In the genomic region with DNA sequence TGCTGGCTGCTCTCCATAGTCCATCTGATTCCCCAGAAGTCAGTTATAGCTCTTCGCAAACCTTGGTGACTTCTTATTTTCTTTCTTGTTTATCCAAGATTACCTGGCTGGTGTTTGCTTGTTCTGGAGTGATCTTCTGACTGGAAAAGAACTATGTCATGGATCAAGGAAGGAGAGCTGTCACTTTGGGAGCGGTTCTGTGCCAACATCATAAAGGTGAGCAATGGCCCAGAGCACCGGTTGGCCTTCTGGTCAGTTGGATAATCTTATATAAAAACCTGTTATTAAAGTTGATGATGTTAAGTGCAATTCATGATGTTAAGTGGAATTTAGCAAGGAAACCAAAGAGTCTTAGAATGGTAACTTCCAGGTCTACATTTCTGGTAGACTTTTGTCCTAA, we compare ENCODE assay signal across 9 cellular contexts. TPM values are rescaled to one million over a fixed set of nuclear protein-coding genes. Genes with fewer than 3 reads are reported as not detected.
A peak's percentile ranks its signal among the peaks of the same experiment; 100 is the strongest.
DNase-seq lines count a peak whose midpoint lies in the region; ATAC-seq and TF ChIP-seq lines count a peak whose summit lies in the region.
"Had no signal": no experiment of that assay in that cellular context is flagged by ENCODE, and none has a peak within 500 bp of the region (broad histone marks: within the 10 kb centered on the region; RNA-seq: fewer than 3 reads in every experiment).

No MANE protein-coding gene starts in this region.

- peaks cover 22% of the 10 kb centered on the region for H3K4me1 ChIP-seq in Karpas-422 (ENCODE audit: low read length)
- H3K4me1 ChIP-seq in duodenal mucosa (ENCODE audit: control insufficient read depth in 1 of 2, insufficient read depth in 2 of 2, low read length in 2 of 2) = peaks cover 20 to 22% of the 10 kb centered on the region in 2 donors

- H4K20me1 ChIP-seq in Karpas-422 (ENCODE audit: insufficient read depth, low read depth, low read length) = no peaks in the 10 kb centered on the region

- intact Hi-C loops in natural killer cell (cut with micrococcal nuclease) = loop anchor here (5.0 kb wide), 1 partner anchor 40 kb away; a partner anchor contains a TSS

- H3K36me3 ChIP-seq in Karpas-422 (ENCODE audit: insufficient read depth, low read length) (peaks cover 7% of the 10 kb centered on the region; the same call in 1 of the 2 replicates), duodenal mucosa (ENCODE audit: control insufficient read depth in 1 of 2, insufficient read depth in 2 of 2, low read length in 2 of 2) (peaks cover 5 to 11% of the 10 kb centered on the region in 2 donors)

- peak overlapping the region; percentile 82 for H3K4me2 ChIP-seq in Karpas-422 (ENCODE audit: low read depth, low read length, poor library complexity, severe bottlenecking)

- no peaks in the 10 kb centered on the region for H3K27me3 Mint-ChIP-seq in natural killer cell (ENCODE audit: low read depth in 2 of 2)

- H3K4me3 Mint-ChIP-seq in natural killer cell = peak overlapping the region; percentile 97

- peak overlapping the region; percentile 78 for H3K4me3 ChIP-seq in AG09309 (ENCODE audit: control insufficient read depth, low read depth, low read length)
- H3K4me3 ChIP-seq in Karpas-422 (ENCODE audit: low read length) = peak overlapping the region; percentile 90
- H3K4me3 ChIP-seq in duodenal mucosa (ENCODE audit: low read depth in 1 of 2, low read length in 2 of 2) = peak overlapping the region; percentile 90 to 97

- no peak for TF ChIP-seq CTCF in AG09309 (IDR thresholded peaks at IDR 0.05; ENCODE audit: control insufficient read depth, insufficient read depth, low read depth, low read length, missing control alignments)
- no peak for TF ChIP-seq CTCF in natural killer cell (IDR thresholded peaks at IDR 0.05)

- no peak for ATAC-seq in natural killer cell
- no peak for ATAC-seq in GM18519 (IDR thresholded peaks at IDR 0.05; ENCODE audit: low FRiP score, unreplicated experiment)
- ATAC-seq in GM21526 (IDR thresholded peaks at IDR 0.05; ENCODE audit: low FRiP score, unreplicated experiment) = no peak
- ATAC-seq in GM19452 (IDR thresholded peaks at IDR 0.05; ENCODE audit: unreplicated experiment) = no peak

- peak overlapping the region; percentile 68; the same call in 1 of the 2 replicates for H2AFZ ChIP-seq in Karpas-422 (ENCODE audit: low read length)

- H3K4me1 Mint-ChIP-seq in natural killer cell = peaks cover 13 to 22% of the 10 kb centered on the region in 2 donors

- H3K79me2 ChIP-seq in Karpas-422 (ENCODE audit: low read length) = peaks cover 23% of the 10 kb centered on the region

- H3K9me2 ChIP-seq in Karpas-422 (replicated peaks; ENCODE audit: insufficient read depth, low read length) = no peaks in the 10 kb centered on the region

- H3K9me3 ChIP-seq in Karpas-422 (ENCODE audit: low read length) (no peaks in the 10 kb centered on the region), duodenal mucosa (ENCODE audit: control insufficient read depth in 1 of 2, low read length in 2 of 2) (no peaks in the 10 kb centered on the region)

- H3K9me3 Mint-ChIP-seq in natural killer cell = no peaks in the 10 kb centered on the region

- H3K27ac ChIP-seq in Karpas-422 (ENCODE audit: low read length) (no peak overlapping the region), duodenal mucosa (ENCODE audit: low read depth, low read length) (peak overlapping the region; percentile 69)

- H3K27ac Mint-ChIP-seq in natural killer cell = peak overlapping the region; percentile 89 to 93

- DNase-seq in AG09309 (ENCODE audit: low read depth) (no peak), Karpas-422 (no peak), natural killer cell (no peak), NCI-H69 (lab: John Stamatoyannopoulos, UW) (no peak)

- peak overlapping the region; percentile 84 for H3K9ac ChIP-seq in Karpas-422 (ENCODE audit: low read length)
- peak overlapping the region; percentile 84 to 94 for H3K9ac ChIP-seq in duodenal mucosa (ENCODE audit: low read depth in 1 of 2, low read length in 2 of 2)

- H3K36me3 Mint-ChIP-seq in natural killer cell = no peaks in the 10 kb centered on the region

- no peaks in the 10 kb centered on the region for H3K27me3 ChIP-seq in Karpas-422 (ENCODE audit: low read length)
- H3K27me3 ChIP-seq in duodenal mucosa (ENCODE audit: control insufficient read depth in 1 of 2, insufficient read depth in 2 of 2, low read length in 2 of 2) = no peaks in the 10 kb centered on the region

RNA-seq across cellular contexts. Expression of a gene that starts 0.7 kb away (rescaled TPM):
- 17.0 and 31.1 TPM in 2 replicates for total RNA-seq in Karpas-422 (2014; rRNA removed; shearing (Covaris generic); ENCODE audit: low replicate concordance)
- total RNA-seq in natural killer cell = 10 to 100 TPM; 39.6 to 48.6 (median 43.4) TPM

RNA-seq across cellular contexts. Expression of a gene that starts 22.2 kb away (rescaled TPM):
- 0.04 TPM in 1 of 2 replicates, not detected in the other for total RNA-seq in Karpas-422 (2014; rRNA removed; shearing (Covaris generic); ENCODE audit: low replicate concordance)
- not detected for total RNA-seq in natural killer cell
- total RNA-seq: subcutaneous adipose tissue had no signal

RNA-seq across cellular contexts. Expression of a gene that starts 39.4 kb away (rescaled TPM):
- 407 and 515 TPM in 2 replicates for total RNA-seq in Karpas-422 (2014; rRNA removed; shearing (Covaris generic); ENCODE audit: low replicate concordance)
- 100 to 1,000 TPM; 315 to 364 (median 326) TPM for total RNA-seq in natural killer cell
